ENCODE assay signal across 17 cellular contexts in genomic region chr2:136310797-136311558, GRCh38.
DNase-seq lines count a peak whose midpoint lies in the region; ATAC-seq and TF ChIP-seq lines count a peak whose summit lies in the region.
"Had no signal": no experiment of that assay in that cellular context is flagged by ENCODE, and none has a peak within 500 bp of the region (broad histone marks: within the 10 kb centered on the region; RNA-seq: fewer than 3 reads in every experiment).

No MANE protein-coding gene starts in this region.

- peak; percentile 36 for DNase-seq in stimulated activated CD4-positive, alpha-beta T cell treated with anti-CD3 and anti-CD28 coated beads, Interleukin-15, amount 100 ng/mL, for 24 hours
- DNase-seq in stimulated activated CD4-positive, alpha-beta T cell treated with anti-CD3 and anti-CD28 coated beads, Interleukin-4, amount 100 ng/mL, for 4 hours, result no peak
- peak; percentile 26 for DNase-seq in activated naive CD8-positive, alpha-beta T cell treated with anti-CD3 and anti-CD28 coated beads, Interleukin-2, amount 50 U/mL, for 24 hours
- DNase-seq in SW 1271 (lab: John Stamatoyannopoulos, UW) (no peak), NCI-H146 (lab: John Stamatoyannopoulos, UW) (no peak), osteoblast (ENCODE audit: insufficient read length, low spot score, missing footprints) (no peak)
- DNase-seq: DMS79 treated with DMSO at 0.1 percent for 48 hours, dorsolateral prefrontal cortex, Karpas-422, left colon, NCI-H187 treated with DMSO at 0.1 percent for 48 hours, NCI-H524 treated with DMSO at 0.1 percent for 48 hours had no signal

- H3K9me3 Mint-ChIP-seq in activated naive CD8-positive, alpha-beta T cell treated with anti-CD3 and anti-CD28 coated beads, Interleukin-2, amount 50 U/mL, for 24 hours, result no peaks in the 10 kb centered on the region
- H3K9me3 Mint-ChIP-seq in stimulated activated naive CD8-positive, alpha-beta T cell treated with anti-CD3 and anti-CD28 coated beads, Interleukin-15, Interleukin-2, amounts not matched to agents 100 ng/mL and 50 ng/mL, for 24 hours, result no peaks in the 10 kb centered on the region

- H3K9ac ChIP-seq in OCI-LY1 (ENCODE audit: low read length), result peak overlapping the region; percentile 7; the same call in 1 of the 2 replicates

- H2AFZ ChIP-seq in OCI-LY1 (ENCODE audit: low read length) (peak overlapping the region; percentile 20; the same call in 1 of the 2 replicates), osteoblast (ENCODE audit: low read length) (no peak overlapping the region)

- H4K20me1 ChIP-seq in OCI-LY1 (ENCODE audit: insufficient read depth, low read length) (no peaks in the 10 kb centered on the region), osteoblast (ENCODE audit: insufficient read depth, low read length) (no peaks in the 10 kb centered on the region)

- H3K36me3 ChIP-seq in OCI-LY1 (ENCODE audit: insufficient read depth, low read length), result no peaks in the 10 kb centered on the region
- no peaks in the 10 kb centered on the region for H3K36me3 ChIP-seq in osteoblast (ENCODE audit: insufficient read depth, low read length)
- H3K36me3 ChIP-seq: prostate gland, tibial nerve had no signal

- peaks cover 31% of the 10 kb centered on the region for H3K4me1 Mint-ChIP-seq in activated naive CD8-positive, alpha-beta T cell treated with anti-CD3 and anti-CD28 coated beads, Interleukin-2, amount 50 U/mL, for 24 hours
- H3K4me1 Mint-ChIP-seq in stimulated activated naive CD8-positive, alpha-beta T cell treated with anti-CD3 and anti-CD28 coated beads, Interleukin-15, Interleukin-2, amounts not matched to agents 100 ng/mL and 50 ng/mL, for 24 hours (ENCODE audit: low read depth), result peaks cover 42% of the 10 kb centered on the region

- H3K36me3 Mint-ChIP-seq in activated naive CD8-positive, alpha-beta T cell treated with anti-CD3 and anti-CD28 coated beads, Interleukin-2, amount 50 U/mL, for 24 hours (ENCODE audit: low read depth), result no peaks in the 10 kb centered on the region
- peaks cover 3% of the 10 kb centered on the region for H3K36me3 Mint-ChIP-seq in stimulated activated naive CD8-positive, alpha-beta T cell treated with anti-CD3 and anti-CD28 coated beads, Interleukin-15, Interleukin-2, amounts not matched to agents 100 ng/mL and 50 ng/mL, for 24 hours (ENCODE audit: low read depth)
- H3K36me3 Mint-ChIP-seq: brain had no signal

- H3K4me2 ChIP-seq in OCI-LY1 (ENCODE audit: low read length), result peak overlapping the region; percentile 43; the same call in 1 of the 2 replicates
- H3K4me2 ChIP-seq in osteoblast (ENCODE audit: insufficient read depth, low read length), result no peak overlapping the region

- peak overlapping the region; percentile 91 for H3K27ac Mint-ChIP-seq in activated naive CD8-positive, alpha-beta T cell treated with anti-CD3 and anti-CD28 coated beads, Interleukin-2, amount 50 U/mL, for 24 hours
- peak overlapping the region; percentile 95 for H3K27ac Mint-ChIP-seq in stimulated activated naive CD8-positive, alpha-beta T cell treated with anti-CD3 and anti-CD28 coated beads, Interleukin-15, Interleukin-2, amounts not matched to agents 100 ng/mL and 50 ng/mL, for 24 hours
- H3K27ac Mint-ChIP-seq: brain had no signal

- peak overlapping the region; percentile 25 for H3K27ac ChIP-seq in OCI-LY1 (ENCODE audit: low read depth, low read length, poor library complexity, severe bottlenecking)
- no peak overlapping the region for H3K27ac ChIP-seq in osteoblast (ENCODE audit: low read depth, low read length)
- H3K27ac ChIP-seq: prostate gland, tibial nerve had no signal

- H3K9me3 ChIP-seq in OCI-LY1 (ENCODE audit: low read length), result no peaks in the 10 kb centered on the region
- H3K9me3 ChIP-seq in osteoblast (ENCODE audit: low read depth, low read length), result no peaks in the 10 kb centered on the region
- H3K9me3 ChIP-seq: prostate gland, tibial nerve had no signal

- no peaks in the 10 kb centered on the region for H3F3A ChIP-seq in OCI-LY1 (ENCODE audit: insufficient read depth, low read length)

- H3K27me3 Mint-ChIP-seq in activated naive CD8-positive, alpha-beta T cell treated with anti-CD3 and anti-CD28 coated beads, Interleukin-2, amount 50 U/mL, for 24 hours, result no peaks in the 10 kb centered on the region
- H3K27me3 Mint-ChIP-seq in stimulated activated naive CD8-positive, alpha-beta T cell treated with anti-CD3 and anti-CD28 coated beads, Interleukin-15, Interleukin-2, amounts not matched to agents 100 ng/mL and 50 ng/mL, for 24 hours, result peaks cover 6% of the 10 kb centered on the region
- H3K27me3 Mint-ChIP-seq: brain had no signal

- TF ChIP-seq CTCF in OCI-LY1 (IDR thresholded peaks at IDR 0.05; ENCODE audit: low read length), result no peak
- TF ChIP-seq CTCF in osteoblast (IDR thresholded peaks at IDR 0.05; ENCODE audit: extremely low read depth, low read depth, low read length), result no peak

- H3K9me2 ChIP-seq in OCI-LY1 (ENCODE audit: low read depth, low read length), result no peaks in the 10 kb centered on the region

- H3K4me1 ChIP-seq in OCI-LY1 (ENCODE audit: insufficient read depth, low read length, severe bottlenecking), result peaks cover 17% of the 10 kb centered on the region
- H3K4me1 ChIP-seq in osteoblast (ENCODE audit: insufficient read depth, low read length), result no peaks in the 10 kb centered on the region
- H3K4me1 ChIP-seq: prostate gland, tibial nerve had no signal

- peak overlapping the region; percentile 15 for H3K4me3 Mint-ChIP-seq in activated naive CD8-positive, alpha-beta T cell treated with anti-CD3 and anti-CD28 coated beads, Interleukin-2, amount 50 U/mL, for 24 hours
- peak overlapping the region; percentile 29 for H3K4me3 Mint-ChIP-seq in stimulated activated naive CD8-positive, alpha-beta T cell treated with anti-CD3 and anti-CD28 coated beads, Interleukin-15, Interleukin-2, amounts not matched to agents 100 ng/mL and 50 ng/mL, for 24 hours
- H3K4me3 Mint-ChIP-seq: brain had no signal

- no peak overlapping the region for H3K4me3 ChIP-seq in OCI-LY1 (ENCODE audit: low read depth, low read length, poor library complexity, severe bottlenecking)
- no peak overlapping the region for H3K4me3 ChIP-seq in osteoblast (ENCODE audit: insufficient read depth, low read length)
- H3K4me3 ChIP-seq: dorsolateral prefrontal cortex, prostate gland, tibial nerve had no signal

- H3K27me3 ChIP-seq in OCI-LY1 (ENCODE audit: insufficient read depth, low read length) (no peaks in the 10 kb centered on the region), osteoblast (ENCODE audit: insufficient read depth, low read length) (no peaks in the 10 kb centered on the region)
- H3K27me3 ChIP-seq: dorsolateral prefrontal cortex, tibial nerve had no signal

- ATAC-seq in activated naive CD8-positive, alpha-beta T cell treated with anti-CD3 and anti-CD28 coated beads, Interleukin-2, amount 50 U/mL, for 24 hours, result peak; percentile 85
- ATAC-seq: left colon had no signal

- H3K79me2 ChIP-seq in OCI-LY1 (ENCODE audit: insufficient read depth, low read length) (no peaks in the 10 kb centered on the region), osteoblast (ENCODE audit: insufficient read depth, low read length) (no peaks in the 10 kb centered on the region)

Comparison
In these comparisons a context has a peak if more than half of its experiments do, and no peak if none do; other contexts are left out.
1. DNase-seq: peak in stimulated activated CD4-positive, alpha-beta T cell treated with anti-CD3 and anti-CD28 coated beads, Interleukin-15, amount 100 ng/mL, for 24 hours (single experiment) and activated naive CD8-positive, alpha-beta T cell treated with anti-CD3 and anti-CD28 coated beads, Interleukin-2, amount 50 U/mL, for 24 hours (single experiment); none in stimulated activated CD4-positive, alpha-beta T cell treated with anti-CD3 and anti-CD28 coated beads, Interleukin-4, amount 100 ng/mL, for 4 hours (0 of 2), SW 1271 (0 of 2), NCI-H146 (single experiment) and osteoblast (single experiment).